In the genomic region with DNA sequence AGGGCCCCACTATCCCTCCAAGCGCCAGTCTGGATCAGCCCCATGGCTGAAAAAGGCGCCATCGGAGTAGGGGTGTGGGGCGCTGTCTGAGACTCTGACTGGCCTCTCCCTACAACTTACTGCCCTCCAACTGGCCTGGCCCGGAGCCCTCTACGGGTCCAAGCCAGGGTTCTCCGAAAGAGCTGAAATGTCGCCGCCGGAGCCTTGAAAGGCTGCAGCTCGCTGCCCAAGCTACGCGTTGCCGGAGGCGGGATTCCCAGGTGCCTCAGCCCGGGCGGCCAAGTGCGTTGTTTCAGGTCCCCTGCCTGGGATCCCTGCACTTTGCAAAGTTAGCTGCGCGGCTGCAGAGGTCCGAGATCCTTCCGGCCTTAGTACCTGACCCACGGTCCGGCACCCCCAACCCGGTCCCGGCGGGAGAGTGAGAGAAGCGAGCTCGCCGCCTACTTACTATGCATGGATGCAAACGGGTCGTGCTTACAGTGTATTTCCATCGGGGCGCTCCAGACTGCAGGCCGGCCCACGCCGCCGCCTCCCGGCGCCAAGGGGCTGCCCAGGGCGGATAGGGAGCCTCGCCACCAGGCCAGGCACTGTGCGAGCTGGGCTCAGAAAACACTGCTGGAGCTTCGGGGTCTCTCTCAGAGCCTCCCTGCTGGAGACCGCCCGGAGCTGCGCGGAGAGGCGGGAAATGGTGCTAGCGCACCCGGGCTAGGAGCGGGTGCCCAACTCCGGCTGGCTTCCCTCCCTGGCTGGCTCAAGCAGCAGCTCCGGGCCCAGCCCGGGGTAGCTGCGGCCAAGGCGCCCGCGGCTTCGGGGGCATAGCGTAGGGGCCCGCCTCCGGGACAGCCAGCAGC, we compare ENCODE assay signal across 1 cellular context.
TF ChIP-seq lines count a peak whose summit lies in the region.

No MANE protein-coding gene starts in this region.

TF ChIP-seq in GM23338, 12 proteins besides CTCF, POLR2A, EP300 and RAD21 (continued from another document):
- TF ChIP-seq, protein P1, sequence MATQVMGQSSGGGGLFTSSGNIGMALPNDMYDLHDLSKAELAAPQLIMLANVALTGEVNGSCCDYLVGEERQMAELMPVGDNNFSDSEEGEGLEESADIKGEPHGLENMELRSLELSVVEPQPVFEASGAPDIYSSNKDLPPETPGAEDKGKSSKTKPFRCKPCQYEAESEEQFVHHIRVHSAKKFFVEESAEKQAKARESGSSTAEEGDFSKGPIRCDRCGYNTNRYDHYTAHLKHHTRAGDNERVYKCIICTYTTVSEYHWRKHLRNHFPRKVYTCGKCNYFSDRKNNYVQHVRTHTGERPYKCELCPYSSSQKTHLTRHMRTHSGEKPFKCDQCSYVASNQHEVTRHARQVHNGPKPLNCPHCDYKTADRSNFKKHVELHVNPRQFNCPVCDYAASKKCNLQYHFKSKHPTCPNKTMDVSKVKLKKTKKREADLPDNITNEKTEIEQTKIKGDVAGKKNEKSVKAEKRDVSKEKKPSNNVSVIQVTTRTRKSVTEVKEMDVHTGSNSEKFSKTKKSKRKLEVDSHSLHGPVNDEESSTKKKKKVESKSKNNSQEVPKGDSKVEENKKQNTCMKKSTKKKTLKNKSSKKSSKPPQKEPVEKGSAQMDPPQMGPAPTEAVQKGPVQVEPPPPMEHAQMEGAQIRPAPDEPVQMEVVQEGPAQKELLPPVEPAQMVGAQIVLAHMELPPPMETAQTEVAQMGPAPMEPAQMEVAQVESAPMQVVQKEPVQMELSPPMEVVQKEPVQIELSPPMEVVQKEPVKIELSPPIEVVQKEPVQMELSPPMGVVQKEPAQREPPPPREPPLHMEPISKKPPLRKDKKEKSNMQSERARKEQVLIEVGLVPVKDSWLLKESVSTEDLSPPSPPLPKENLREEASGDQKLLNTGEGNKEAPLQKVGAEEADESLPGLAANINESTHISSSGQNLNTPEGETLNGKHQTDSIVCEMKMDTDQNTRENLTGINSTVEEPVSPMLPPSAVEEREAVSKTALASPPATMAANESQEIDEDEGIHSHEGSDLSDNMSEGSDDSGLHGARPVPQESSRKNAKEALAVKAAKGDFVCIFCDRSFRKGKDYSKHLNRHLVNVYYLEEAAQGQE (IDR thresholded peaks at IDR 0.05; ENCODE audit: unreplicated experiment), result peak; percentile 5
- TF ChIP-seq EZH2phosphoT487 (IDR thresholded peaks at IDR 0.05; ENCODE audit: unreplicated experiment), result peak; percentile 95
- TF ChIP-seq CREB1 (CRISPR knock-in tag; IDR thresholded peaks at IDR 0.05; ENCODE audit: low read depth), result no peak
